ENCODE assay signal across 17 cellular contexts in the genomic region with DNA sequence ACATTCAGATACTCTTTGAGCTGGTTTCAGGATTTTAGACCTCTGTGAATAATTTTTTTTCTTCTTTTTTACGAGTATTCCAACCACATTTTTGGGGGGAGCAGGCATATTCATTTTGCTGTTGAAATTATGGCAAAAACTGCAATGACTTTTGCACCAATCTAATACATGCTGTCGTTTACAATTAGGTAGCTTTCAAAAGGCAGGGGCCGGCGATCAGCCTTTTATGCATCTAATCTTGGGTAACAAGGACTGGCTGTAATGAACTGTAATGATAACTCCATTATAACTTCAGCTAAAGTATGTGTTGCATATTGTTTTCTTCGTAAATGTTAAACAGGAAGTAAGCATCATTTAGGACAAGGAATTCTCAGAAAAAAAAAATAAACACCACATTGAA. TPM values are rescaled to one million over a fixed set of nuclear protein-coding genes. Genes with fewer than 3 reads are reported as not detected.
A peak's percentile ranks its signal among the peaks of the same experiment; 100 is the strongest.
DNase-seq lines count a peak whose midpoint lies in the region; ATAC-seq and TF ChIP-seq lines count a peak whose summit lies in the region.
"Had no signal": no experiment of that assay in that cellular context is flagged by ENCODE, and none has a peak within 500 bp of the region (broad histone marks: within the 10 kb centered on the region; RNA-seq: fewer than 3 reads in every experiment).

No MANE protein-coding gene starts in this region.

- peak overlapping the region; percentile 96 for H3K27ac Mint-ChIP-seq in activated T-cell treated with anti-CD3 and anti-CD28 coated beads, Interleukin-2, amount 50 U/mL, for 24 hours
- peak overlapping the region; percentile 93 for H3K27ac Mint-ChIP-seq in activated naive CD8-positive, alpha-beta T cell treated with anti-CD3 and anti-CD28 coated beads, Interleukin-2, amount 50 U/mL, for 24 hours
- H3K27ac Mint-ChIP-seq: stimulated activated naive B cell treated with anti-CD40 and anti-IgM and Interleukin-4, amounts not matched to agents 10 μg/mL and 1 μg/mL and 100 μg/mL, for 72 hours had no signal

- H3K27me3 ChIP-seq in skeletal muscle satellite cell (ENCODE audit: control insufficient read depth, insufficient read depth, low read length) = no peaks in the 10 kb centered on the region
- no peaks in the 10 kb centered on the region for H3K27me3 ChIP-seq in gastrocnemius medialis
- H3K27me3 ChIP-seq: Peyer's patch had no signal

- in situ Hi-C loops in gastrocnemius medialis (cut with MboI; ENCODE audit: low sequenced_read_pairs in 4 of 4) = no loop called here

- no peaks in the 10 kb centered on the region for H3K27me3 Mint-ChIP-seq in activated T-cell treated with anti-CD3 and anti-CD28 coated beads, Interleukin-2, amount 50 U/mL, for 24 hours
- no peaks in the 10 kb centered on the region for H3K27me3 Mint-ChIP-seq in activated naive CD8-positive, alpha-beta T cell treated with anti-CD3 and anti-CD28 coated beads, Interleukin-2, amount 50 U/mL, for 24 hours
- H3K27me3 Mint-ChIP-seq: stimulated activated naive B cell treated with anti-CD40 and anti-IgM and Interleukin-4, amounts not matched to agents 10 μg/mL and 1 μg/mL and 100 μg/mL, for 72 hours had no signal

- no peak for ATAC-seq in activated naive CD8-positive, alpha-beta T cell treated with anti-CD3 and anti-CD28 coated beads, Interleukin-2, amount 50 U/mL, for 24 hours
- no peak for ATAC-seq in gastrocnemius medialis
- ATAC-seq: stimulated activated naive B cell treated with anti-CD40 and anti-IgM and Interleukin-4, amounts not matched to agents 10 μg/mL and 1 μg/mL and 100 μg/mL, for 72 hours had no signal

- H3K9me3 Mint-ChIP-seq in activated T-cell treated with anti-CD3 and anti-CD28 coated beads, Interleukin-2, amount 50 U/mL, for 24 hours = no peaks in the 10 kb centered on the region
- H3K9me3 Mint-ChIP-seq in activated naive CD8-positive, alpha-beta T cell treated with anti-CD3 and anti-CD28 coated beads, Interleukin-2, amount 50 U/mL, for 24 hours = no peaks in the 10 kb centered on the region
- H3K9me3 Mint-ChIP-seq: stimulated activated naive B cell treated with anti-CD40 and anti-IgM and Interleukin-4, amounts not matched to agents 10 μg/mL and 1 μg/mL and 100 μg/mL, for 72 hours had no signal

- H3K9me3 ChIP-seq in skeletal muscle satellite cell (replicated peaks; ENCODE audit: low read length) (no peaks in the 10 kb centered on the region), gastrocnemius medialis (no peaks in the 10 kb centered on the region)
- H3K9me3 ChIP-seq: Peyer's patch had no signal

- peaks cover 57% of the 10 kb centered on the region for H3K4me1 Mint-ChIP-seq in activated T-cell treated with anti-CD3 and anti-CD28 coated beads, Interleukin-2, amount 50 U/mL, for 24 hours (ENCODE audit: low read depth)
- peaks cover 57% of the 10 kb centered on the region for H3K4me1 Mint-ChIP-seq in activated naive CD8-positive, alpha-beta T cell treated with anti-CD3 and anti-CD28 coated beads, Interleukin-2, amount 50 U/mL, for 24 hours

- intact Hi-C loops in gastrocnemius medialis (cut with DNase I; ENCODE audit: low total_unique reads) = no loop called here

- DNase-seq in activated T-cell treated with anti-CD3 and anti-CD28 coated beads, Interleukin-2, amount 50 U/mL, for 24 hours = no peak
- no peak for DNase-seq in activated T-cell treated with anti-CD3 and anti-CD28 coated beads for 4 hours
- DNase-seq in M059J (ENCODE audit: low read depth) = peak; percentile 45
- no peak for DNase-seq in activated naive CD8-positive, alpha-beta T cell treated with anti-CD3 and anti-CD28 coated beads, Interleukin-2, amount 50 U/mL, for 24 hours
- no peak for DNase-seq in DMS79 treated with DMSO at 0.1 percent for 48 hours (lab: John Stamatoyannopoulos, UW)
- no peak for DNase-seq in UCSD-AML1 (lab: John Stamatoyannopoulos, UW; ENCODE audit: unreplicated experiment)
- DNase-seq in gastrocnemius medialis = no peak
- DNase-seq: activated CD4-positive, alpha-beta T cell treated with anti-CD3 and anti-CD28 coated beads for 48 hours; H9; islet precursor cell; NCI-H1436 treated with DMSO at 0.1 percent for 48 hours; NCI-H446 treated with DMSO at 0.1 percent for 48 hours; nucleus accumbens; Peyer's patch; stimulated activated naive B cell treated with anti-CD40 and anti-IgM and Interleukin-4, amounts not matched to agents 10 μg/mL and 1 μg/mL and 100 μg/mL, for 72 hours had no signal

- H3K4me1 ChIP-seq in skeletal muscle satellite cell (ENCODE audit: control insufficient read depth, insufficient read depth, low read length) = peaks cover 21% of the 10 kb centered on the region
- H3K4me1 ChIP-seq in gastrocnemius medialis = no peaks in the 10 kb centered on the region

- H3K9ac ChIP-seq in skeletal muscle satellite cell (ENCODE audit: low read depth, low read length) = no peak overlapping the region

- peak overlapping the region; percentile 68 for H3K4me3 Mint-ChIP-seq in activated T-cell treated with anti-CD3 and anti-CD28 coated beads, Interleukin-2, amount 50 U/mL, for 24 hours
- peak overlapping the region; percentile 80 for H3K4me3 Mint-ChIP-seq in activated naive CD8-positive, alpha-beta T cell treated with anti-CD3 and anti-CD28 coated beads, Interleukin-2, amount 50 U/mL, for 24 hours
- H3K4me3 Mint-ChIP-seq: H9; stimulated activated naive B cell treated with anti-CD40 and anti-IgM and Interleukin-4, amounts not matched to agents 10 μg/mL and 1 μg/mL and 100 μg/mL, for 72 hours had no signal

- H3K4me2 ChIP-seq in skeletal muscle satellite cell (ENCODE audit: low read length) = peak overlapping the region; percentile 44

- H3K36me3 Mint-ChIP-seq in activated T-cell treated with anti-CD3 and anti-CD28 coated beads, Interleukin-2, amount 50 U/mL, for 24 hours (ENCODE audit: low read depth) = no peaks in the 10 kb centered on the region
- H3K36me3 Mint-ChIP-seq in activated naive CD8-positive, alpha-beta T cell treated with anti-CD3 and anti-CD28 coated beads, Interleukin-2, amount 50 U/mL, for 24 hours (ENCODE audit: low read depth) = peaks cover 2% of the 10 kb centered on the region
- H3K36me3 Mint-ChIP-seq: stimulated activated naive B cell treated with anti-CD40 and anti-IgM and Interleukin-4, amounts not matched to agents 10 μg/mL and 1 μg/mL and 100 μg/mL, for 72 hours had no signal

- H3K4me3 ChIP-seq in skeletal muscle satellite cell (ENCODE audit: low read length) = no peak overlapping the region
- H3K4me3 ChIP-seq in gastrocnemius medialis = no peak overlapping the region
- H3K4me3 ChIP-seq: Peyer's patch had no signal

- TF ChIP-seq CTCF in gastrocnemius medialis (IDR thresholded peaks at IDR 0.05 in 4 of 5, conservative IDR thresholded peaks at IDR 0.05 in 1 of 5) = no peak

- H3K36me3 ChIP-seq in skeletal muscle satellite cell (ENCODE audit: insufficient read depth, low read length) (no peaks in the 10 kb centered on the region), gastrocnemius medialis (no peaks in the 10 kb centered on the region)
- H3K36me3 ChIP-seq: Peyer's patch had no signal

- no peak for TF ChIP-seq POLR2A in gastrocnemius medialis (IDR thresholded peaks at IDR 0.05)

- no peak overlapping the region for H3K27ac ChIP-seq in gastrocnemius medialis

RNA-seq across cellular contexts. Expression of a gene that starts 30.4 kb away (rescaled TPM):
- total RNA-seq in M059J (2014; rRNA removed; shearing (Covaris generic)) = 0.69 and 0.98 TPM in 2 replicates
- total RNA-seq in skeletal muscle satellite cell (2012; rRNA removed) = not detected in 2 replicates
- total RNA-seq in gastrocnemius medialis = not detected
- total RNA-seq: cerebellum, H9, Peyer's patch had no signal

RNA-seq across cellular contexts. Expression of a gene that starts 36.2 kb away (rescaled TPM):
- 1.2 TPM in 2 replicates for total RNA-seq in M059J (2014; rRNA removed; shearing (Covaris generic))
- not detected in 2 replicates for total RNA-seq in skeletal muscle satellite cell (2012; rRNA removed)
- total RNA-seq in gastrocnemius medialis = under 1 TPM in 3 of 4 donors, not detected in 1; 0.41 to 0.72 (median 0.51) TPM
- total RNA-seq: H9 had no signal
